In the genomic region with DNA sequence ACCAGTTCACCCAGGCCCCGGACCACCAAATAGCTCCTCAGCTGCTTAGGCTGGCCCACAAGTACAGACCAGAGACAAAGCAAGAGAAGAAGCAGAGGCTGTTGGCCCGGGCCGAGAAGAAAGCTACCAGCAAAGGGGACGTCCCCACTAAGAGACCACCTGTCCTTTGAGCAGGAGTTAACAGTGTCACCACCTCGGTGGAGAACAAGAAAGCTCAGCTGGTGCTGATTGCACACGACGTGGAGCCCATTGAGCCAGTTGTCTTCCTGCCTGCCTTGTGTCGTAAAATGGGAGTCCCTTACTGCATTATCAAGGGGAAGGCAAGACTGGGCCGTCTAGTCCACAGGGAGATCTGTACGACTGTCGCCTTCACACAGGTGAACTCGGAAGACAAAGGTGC, we compare ENCODE assay signal across 32 cellular contexts. TPM values are rescaled to one million over a fixed set of nuclear protein-coding genes. Genes with fewer than 3 reads are reported as not detected.
"Had no signal": no experiment of that assay in that cellular context is flagged by ENCODE, and none has a peak within 500 bp of the region (broad histone marks: within the 10 kb centered on the region; RNA-seq: fewer than 3 reads in every experiment).

No MANE protein-coding gene starts in this region.

- H3K4me3 Mint-ChIP-seq: activated CD4-positive, alpha-beta memory T cell treated with anti-CD3 and anti-CD28 coated beads for 36 hours; activated CD4-positive, alpha-beta T cell treated with anti-CD3 and anti-CD28 coated beads for 36 hours; activated CD4-positive, alpha-beta T cell treated with anti-CD3 and anti-CD28 coated beads, Interleukin-2, amount 10 ng/mL, durations not matched to agents 24 days and 14 days; activated CD8-positive, alpha-beta memory T cell treated with anti-CD3 and anti-CD28 coated beads, Interleukin-2, amount 10 ng/mL, durations not matched to agents 7 days and 5 days; activated CD8-positive, alpha-beta T cell treated with anti-CD3 and anti-CD28 coated beads, Interleukin-2, amount 10 ng/mL, durations not matched to agents 7 days and 5 days; activated naive CD4-positive, alpha-beta T cell treated with anti-CD3 and anti-CD28 coated beads for 36 hours; activated naive CD4-positive, alpha-beta T cell treated with anti-CD3 and anti-CD28 coated beads, Interleukin-2, amount 50 U/mL, for 24 hours; activated T-helper 1 cell treated with anti-CD3 and anti-CD28 coated beads, Interleukin-12 subunit alpha, Interleukin-12 subunit beta, Interleukin-2, Interleukin-4 antibody, amounts not matched to agents 30 ng/mL and 10 ng/mL and 1 ng/mL, durations not matched to agents 14 hours and 24 hours and 36 hours; central memory CD8-positive, alpha-beta T cell; dendritic cell treated with granulocyte-macrophage colony-stimulating factor and Interleukin-4, amounts not matched to agents 40 ng/mL and 50 ng/mL, for 4 days had no signal

- H3K27ac Mint-ChIP-seq: activated CD4-positive, alpha-beta memory T cell treated with anti-CD3 and anti-CD28 coated beads for 36 hours; activated CD4-positive, alpha-beta T cell treated with anti-CD3 and anti-CD28 coated beads for 36 hours; activated CD4-positive, alpha-beta T cell treated with anti-CD3 and anti-CD28 coated beads, Interleukin-2, amount 10 ng/mL, durations not matched to agents 24 days and 14 days; activated CD8-positive, alpha-beta memory T cell treated with anti-CD3 and anti-CD28 coated beads, Interleukin-2, amount 10 ng/mL, durations not matched to agents 7 days and 5 days; activated CD8-positive, alpha-beta T cell treated with anti-CD3 and anti-CD28 coated beads, Interleukin-2, amount 10 ng/mL, durations not matched to agents 7 days and 5 days; activated naive CD4-positive, alpha-beta T cell treated with anti-CD3 and anti-CD28 coated beads for 36 hours; activated naive CD4-positive, alpha-beta T cell treated with anti-CD3 and anti-CD28 coated beads, Interleukin-2, amount 50 U/mL, for 24 hours; activated T-helper 1 cell treated with anti-CD3 and anti-CD28 coated beads, Interleukin-12 subunit alpha, Interleukin-12 subunit beta, Interleukin-2, Interleukin-4 antibody, amounts not matched to agents 30 ng/mL and 10 ng/mL and 1 ng/mL, durations not matched to agents 14 hours and 24 hours and 36 hours; activated T-helper 2 cell treated with anti-CD3 and anti-CD28 coated beads, Interferon-gamma antibody, Interleukin-2, Interleukin-4, amounts not matched to agents 10 μg/mL and 5 μg/mL and 100 μg/mL, durations not matched to agents 14 hours and 24 hours and 36 hours; dendritic cell treated with granulocyte-macrophage colony-stimulating factor and Interleukin-4, amounts not matched to agents 40 ng/mL and 50 ng/mL, for 4 days had no signal

- H3K9me3 Mint-ChIP-seq: activated CD4-positive, alpha-beta T cell treated with anti-CD3 and anti-CD28 coated beads, Interleukin-2, amount 10 ng/mL, durations not matched to agents 24 days and 14 days; activated naive CD4-positive, alpha-beta T cell treated with anti-CD3 and anti-CD28 coated beads, Interleukin-2, amount 50 U/mL, for 24 hours; activated T-helper 1 cell treated with anti-CD3 and anti-CD28 coated beads, Interleukin-12 subunit alpha, Interleukin-12 subunit beta, Interleukin-2, Interleukin-4 antibody, amounts not matched to agents 30 ng/mL and 10 ng/mL and 1 ng/mL, durations not matched to agents 14 hours and 24 hours and 36 hours; activated T-helper 2 cell treated with anti-CD3 and anti-CD28 coated beads, Interferon-gamma antibody, Interleukin-2, Interleukin-4, amounts not matched to agents 10 μg/mL and 5 μg/mL and 100 μg/mL, durations not matched to agents 14 hours and 24 hours and 36 hours; central memory CD8-positive, alpha-beta T cell; dendritic cell treated with granulocyte-macrophage colony-stimulating factor and Interleukin-4, amounts not matched to agents 40 ng/mL and 50 ng/mL, for 4 days had no signal

- H3K36me3 ChIP-seq: brain microvascular endothelial cell, gastrocnemius medialis had no signal

- H3K4me3 ChIP-seq: coronary artery, dorsolateral prefrontal cortex, esophagus muscularis mucosa, gastrocnemius medialis had no signal

- FAIRE-seq: astrocyte, bronchial epithelial cell had no signal

- H3K4me1 Mint-ChIP-seq: activated CD4-positive, alpha-beta T cell treated with anti-CD3 and anti-CD28 coated beads for 36 hours; activated CD4-positive, alpha-beta T cell treated with anti-CD3 and anti-CD28 coated beads, Interleukin-2, amount 10 ng/mL, durations not matched to agents 24 days and 14 days; activated CD8-positive, alpha-beta memory T cell treated with anti-CD3 and anti-CD28 coated beads, Interleukin-2, amount 10 ng/mL, durations not matched to agents 7 days and 5 days; activated naive CD4-positive, alpha-beta T cell treated with anti-CD3 and anti-CD28 coated beads, Interleukin-2, amount 50 U/mL, for 24 hours; central memory CD8-positive, alpha-beta T cell had no signal

- H3K27ac ChIP-seq: brain microvascular endothelial cell, coronary artery, dorsolateral prefrontal cortex, esophagus muscularis mucosa, foreskin keratinocyte, gastrocnemius medialis had no signal

- ATAC-seq: activated CD4-positive, alpha-beta T cell treated with anti-CD3 and anti-CD28 coated beads for 36 hours; activated CD8-positive, alpha-beta memory T cell treated with anti-CD3 and anti-CD28 coated beads, Interleukin-2, amount 10 ng/mL, durations not matched to agents 7 days and 5 days; activated CD8-positive, alpha-beta T cell treated with anti-CD3 and anti-CD28 coated beads, Interleukin-2, amount 10 ng/mL, durations not matched to agents 7 days and 5 days; foreskin keratinocyte; gastrocnemius medialis had no signal

- H3K27me3 Mint-ChIP-seq: activated naive CD4-positive, alpha-beta T cell treated with anti-CD3 and anti-CD28 coated beads, Interleukin-2, amount 50 U/mL, for 24 hours had no signal

- H3K27me3 ChIP-seq: foreskin keratinocyte had no signal

- H3K4me1 ChIP-seq: foreskin keratinocyte had no signal

- H3K9me3 ChIP-seq: esophagus muscularis mucosa, gastrocnemius medialis had no signal

- DNase-seq: activated CD4-positive, alpha-beta memory T cell treated with anti-CD3 and anti-CD28 coated beads for 36 hours; activated CD4-positive, alpha-beta T cell treated with anti-CD3 and anti-CD28 coated beads for 36 hours; activated CD4-positive, alpha-beta T cell treated with anti-CD3 and anti-CD28 coated beads, Interleukin-2, amount 10 ng/mL, durations not matched to agents 24 days and 14 days; activated CD4-positive, CD25-positive, alpha-beta regulatory T cell; activated CD4-positive, CD25-positive, alpha-beta regulatory T cell treated with anti-CD3 and anti-CD28 coated beads, Interleukin-2, amount 50 U/mL, for 72 hours; activated CD8-positive, alpha-beta memory T cell treated with anti-CD3 and anti-CD28 coated beads, Interleukin-2, amount 10 ng/mL, durations not matched to agents 7 days and 5 days; activated CD8-positive, alpha-beta memory T cell treated with anti-CD3 and anti-CD28 coated beads, Interleukin-2, amount 50 U/mL, for 4 hours; activated CD8-positive, alpha-beta T cell treated with anti-CD3 and anti-CD28 coated beads, Interleukin-2, amount 10 ng/mL, durations not matched to agents 7 days and 5 days; activated effector memory CD4-positive, alpha-beta T cell treated with anti-CD3 and anti-CD28 coated beads, Interleukin-2, amount 50 U/mL, for 16 hours; activated naive CD4-positive, alpha-beta T cell treated with anti-CD3 and anti-CD28 coated beads for 36 hours; activated T-cell treated with anti-CD3 and anti-CD28 coated beads, Interleukin-2, amount 50 U/mL, for 1 hour; activated T-cell treated with anti-CD3 and anti-CD28 coated beads, Interleukin-2, amount 50 U/mL, for 48 hours; amniotic stem cell; anterior cingulate cortex; brain microvascular endothelial cell; effector memory CD4-positive, alpha-beta T cell; erythroblast; foreskin keratinocyte; gastrocnemius medialis; T-helper 2 cell had no signal

RNA-seq across cellular contexts. Expression of a gene that starts 15.4 kb away (rescaled TPM):
- total RNA-seq: activated CD4-positive, alpha-beta memory T cell treated with anti-CD3 and anti-CD28 coated beads for 36 hours; activated CD4-positive, alpha-beta T cell treated with anti-CD3 and anti-CD28 coated beads for 36 hours; activated CD4-positive, alpha-beta T cell treated with anti-CD3 and anti-CD28 coated beads, Interleukin-2, amount 10 ng/mL, durations not matched to agents 24 days and 14 days; activated CD8-positive, alpha-beta memory T cell treated with anti-CD3 and anti-CD28 coated beads for 36 hours; activated CD8-positive, alpha-beta memory T cell treated with anti-CD3 and anti-CD28 coated beads, Interleukin-2, amount 10 ng/mL, durations not matched to agents 7 days and 5 days; activated CD8-positive, alpha-beta T cell treated with anti-CD3 and anti-CD28 coated beads, Interleukin-2, amount 10 ng/mL, durations not matched to agents 7 days and 5 days; activated naive CD4-positive, alpha-beta T cell treated with anti-CD3 and anti-CD28 coated beads for 36 hours; activated T-helper 1 cell treated with anti-CD3 and anti-CD28 coated beads, Interleukin-12 subunit alpha, Interleukin-12 subunit beta, Interleukin-2, Interleukin-4 antibody, amounts not matched to agents 30 ng/mL and 10 ng/mL and 1 ng/mL, durations not matched to agents 14 hours and 24 hours and 36 hours; activated T-helper 2 cell treated with anti-CD3 and anti-CD28 coated beads, Interferon-gamma antibody, Interleukin-2, Interleukin-4, amounts not matched to agents 10 μg/mL and 5 μg/mL and 100 μg/mL, durations not matched to agents 14 hours and 24 hours and 36 hours; foreskin keratinocyte; T-helper 1 cell treated with Interleukin-12 subunit alpha and Interleukin-12 subunit beta and Interleukin-4 antibody, amounts not matched to agents 30 ng/mL and 1 ng/mL, for 36 hours had no signal
- polyA plus RNA-seq: foreskin keratinocyte had no signal

RNA-seq across cellular contexts. Expression of a gene that starts 40.9 kb away (rescaled TPM):
- total RNA-seq: activated CD4-positive, alpha-beta memory T cell treated with anti-CD3 and anti-CD28 coated beads for 36 hours; activated CD4-positive, alpha-beta T cell treated with anti-CD3 and anti-CD28 coated beads for 36 hours; activated CD4-positive, alpha-beta T cell treated with anti-CD3 and anti-CD28 coated beads, Interleukin-2, amount 10 ng/mL, durations not matched to agents 24 days and 14 days; activated CD8-positive, alpha-beta memory T cell treated with anti-CD3 and anti-CD28 coated beads for 36 hours; activated CD8-positive, alpha-beta memory T cell treated with anti-CD3 and anti-CD28 coated beads, Interleukin-2, amount 10 ng/mL, durations not matched to agents 7 days and 5 days; activated CD8-positive, alpha-beta T cell treated with anti-CD3 and anti-CD28 coated beads, Interleukin-2, amount 10 ng/mL, durations not matched to agents 7 days and 5 days; activated naive CD4-positive, alpha-beta T cell treated with anti-CD3 and anti-CD28 coated beads for 36 hours; activated T-helper 1 cell treated with anti-CD3 and anti-CD28 coated beads, Interleukin-12 subunit alpha, Interleukin-12 subunit beta, Interleukin-2, Interleukin-4 antibody, amounts not matched to agents 30 ng/mL and 10 ng/mL and 1 ng/mL, durations not matched to agents 14 hours and 24 hours and 36 hours; foreskin keratinocyte; T-helper 1 cell treated with Interleukin-12 subunit alpha and Interleukin-12 subunit beta and Interleukin-4 antibody, amounts not matched to agents 30 ng/mL and 1 ng/mL, for 36 hours had no signal
- polyA plus RNA-seq: foreskin keratinocyte had no signal

RNA-seq across cellular contexts. Expression of a gene that starts 52.7 kb away (rescaled TPM):
- total RNA-seq: activated CD4-positive, alpha-beta memory T cell treated with anti-CD3 and anti-CD28 coated beads for 36 hours; activated CD4-positive, alpha-beta T cell treated with anti-CD3 and anti-CD28 coated beads for 36 hours; activated CD8-positive, alpha-beta memory T cell treated with anti-CD3 and anti-CD28 coated beads for 36 hours; activated CD8-positive, alpha-beta memory T cell treated with anti-CD3 and anti-CD28 coated beads, Interleukin-2, amount 10 ng/mL, durations not matched to agents 7 days and 5 days; activated CD8-positive, alpha-beta T cell treated with anti-CD3 and anti-CD28 coated beads, Interleukin-2, amount 10 ng/mL, durations not matched to agents 7 days and 5 days; activated naive CD4-positive, alpha-beta T cell treated with anti-CD3 and anti-CD28 coated beads for 36 hours; activated T-helper 1 cell treated with anti-CD3 and anti-CD28 coated beads, Interleukin-12 subunit alpha, Interleukin-12 subunit beta, Interleukin-2, Interleukin-4 antibody, amounts not matched to agents 30 ng/mL and 10 ng/mL and 1 ng/mL, durations not matched to agents 14 hours and 24 hours and 36 hours; T-helper 1 cell treated with Interleukin-12 subunit alpha and Interleukin-12 subunit beta and Interleukin-4 antibody, amounts not matched to agents 30 ng/mL and 1 ng/mL, for 36 hours had no signal
